ENCODE assay signal across 32 cellular contexts in the genomic region with DNA sequence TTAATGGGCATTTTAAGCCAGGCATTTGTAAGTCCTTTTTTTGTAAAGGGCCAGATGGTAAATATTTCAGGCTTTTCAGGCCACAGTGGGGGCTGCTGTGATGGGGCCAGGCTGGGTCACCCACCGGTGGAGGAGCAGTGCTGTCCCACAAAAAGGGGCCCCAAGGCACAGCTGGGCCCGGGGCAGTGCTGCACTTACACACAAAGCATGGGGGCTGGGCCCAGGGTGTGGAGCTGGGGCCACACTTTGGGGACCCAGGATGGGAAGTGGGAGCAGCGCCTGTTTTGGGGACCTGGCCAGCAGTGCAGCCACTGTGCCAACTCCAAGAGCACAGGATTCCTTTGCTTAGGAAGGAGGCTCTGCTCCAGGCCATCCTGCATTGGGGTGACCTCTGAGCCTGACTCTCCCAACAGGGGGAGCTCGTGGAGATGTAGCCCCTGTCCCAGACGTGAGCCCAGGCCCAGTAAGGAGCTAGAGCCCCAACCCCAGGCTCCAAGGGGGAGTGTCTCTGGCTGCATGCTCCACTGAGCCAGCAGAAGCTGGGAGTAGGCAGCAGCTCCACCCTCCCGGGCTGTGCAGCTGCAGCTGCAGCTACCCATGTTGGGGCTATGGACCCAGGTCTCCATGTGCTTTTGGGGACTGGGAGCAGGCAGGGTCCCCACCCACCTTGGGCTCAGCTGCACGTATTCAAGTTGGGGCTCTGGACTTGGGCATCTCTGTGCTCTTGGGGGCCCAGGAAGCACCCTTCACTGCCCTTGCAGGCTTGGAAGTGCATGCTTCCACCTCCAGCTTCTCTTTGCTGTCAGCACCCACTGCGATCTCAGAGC.
DNase-seq lines count a peak whose midpoint lies in the region; ATAC-seq and TF ChIP-seq lines count a peak whose summit lies in the region.
"Had no signal": no experiment of that assay in that cellular context is flagged by ENCODE, and none has a peak within 500 bp of the region (broad histone marks: within the 10 kb centered on the region; RNA-seq: fewer than 3 reads in every experiment).

No MANE protein-coding gene starts in this region.

- ATAC-seq in esophagus mucosa (peak; percentile 22), HG02759 (IDR thresholded peaks at IDR 0.05; ENCODE audit: unreplicated experiment) (no peak)
- ATAC-seq: naive thymus-derived CD8-positive, alpha-beta T cell; psoas muscle had no signal

- no peaks in the 10 kb centered on the region for H3F3A ChIP-seq in neural progenitor cell (ENCODE audit: low read depth)

- H3K4me2 ChIP-seq in neural progenitor cell = no peak overlapping the region

- H3K27me3 ChIP-seq in neural progenitor cell = no peaks in the 10 kb centered on the region
- H3K27me3 ChIP-seq: cardiac muscle cell, sigmoid colon, transverse colon had no signal

- H3K27me3 Mint-ChIP-seq in neural progenitor cell (ENCODE audit: insufficient read depth, low read depth) = peaks cover 3% of the 10 kb centered on the region
- H3K27me3 Mint-ChIP-seq: activated naive CD8-positive, alpha-beta T cell treated with anti-CD3 and anti-CD28 coated beads for 36 hours; naive thymus-derived CD8-positive, alpha-beta T cell had no signal

- H3K36me3 Mint-ChIP-seq in neural progenitor cell = peaks cover 1% of the 10 kb centered on the region
- H3K36me3 Mint-ChIP-seq: activated naive CD8-positive, alpha-beta T cell treated with anti-CD3 and anti-CD28 coated beads for 36 hours; naive thymus-derived CD8-positive, alpha-beta T cell had no signal

- H3K9me3 ChIP-seq in neural progenitor cell (ENCODE audit: low read depth) = peaks cover 6% of the 10 kb centered on the region
- H3K9me3 ChIP-seq: psoas muscle had no signal

- H3K27ac ChIP-seq in neural progenitor cell = no peak overlapping the region
- H3K27ac ChIP-seq: cardiac muscle cell, epithelial cell of prostate, psoas muscle, sigmoid colon, transverse colon had no signal

- H2AFZ ChIP-seq in neural progenitor cell (replicated peaks) = no peak overlapping the region

- no peak overlapping the region for H3K4me3 ChIP-seq in neural progenitor cell
- H3K4me3 ChIP-seq: cardiac muscle cell, psoas muscle, sigmoid colon, transverse colon had no signal

- TF ChIP-seq CTCF in GM13976 (IDR thresholded peaks at IDR 0.05; ENCODE audit: borderline replicate concordance, control extremely low read depth, extremely low read depth, insufficient read depth, missing control alignments) (no peak), neural progenitor cell (IDR thresholded peaks at IDR 0.05) (no peak)

- H3K27ac Mint-ChIP-seq in neural progenitor cell = no peak overlapping the region
- H3K27ac Mint-ChIP-seq: activated naive CD8-positive, alpha-beta T cell treated with anti-CD3 and anti-CD28 coated beads for 36 hours; HFFc6; naive thymus-derived CD8-positive, alpha-beta T cell had no signal

- peak; percentile 13 for DNase-seq in GM13976 (ENCODE audit: low spot score)
- peak; percentile 2 for DNase-seq in NAMALWA (ENCODE audit: low spot score)
- peak; percentile 17 for DNase-seq in neural progenitor cell (ENCODE audit: low spot score)
- DNase-seq in NOMO-1 (lab: John Stamatoyannopoulos, UW; ENCODE audit: unreplicated experiment in 2 of 2) = no peak
- no peak for DNase-seq in islet precursor cell
- DNase-seq in AG20443 (ENCODE audit: low spot score) = no peak
- DNase-seq: activated CD4-positive, alpha-beta T cell treated with anti-CD3 and anti-CD28 coated beads for 4 hours; activated effector memory CD4-positive, alpha-beta T cell treated with Interleukin-2 at 50 U/mL for 16 hours; activated naive CD8-positive, alpha-beta T cell treated with anti-CD3 and anti-CD28 coated beads for 36 hours; COR-L47; DMS79 treated with DMSO at 0.1 percent for 48 hours; effector CD4-positive, alpha-beta T cell; GDM1; glutamatergic neuron; HFFc6; midbrain; naive thymus-derived CD8-positive, alpha-beta T cell; NCI-H1092 treated with DMSO at 0.1 percent for 48 hours; NCI-H1694 treated with DMSO at 0.1 percent for 48 hours; NCI-H2171; NCI-H510A treated with DMSO at 0.1 percent for 48 hours; psoas muscle; SIG-M5; sigmoid colon; stimulated activated CD4-positive, alpha-beta T cell treated with anti-CD3 and anti-CD28 coated beads, Interleukin-12 subunit alpha, Interleukin-12 subunit beta, amount 100 ng/mL, for 4 hours; stimulated activated CD4-positive, alpha-beta T cell treated with anti-CD3 and anti-CD28 coated beads, Interleukin-2, amount 100 ng/mL, for 48 hours; SW 1271; transverse colon had no signal

- H3K4me3 Mint-ChIP-seq in neural progenitor cell = no peak overlapping the region
- H3K4me3 Mint-ChIP-seq: activated naive CD8-positive, alpha-beta T cell treated with anti-CD3 and anti-CD28 coated beads for 36 hours; HFFc6; naive thymus-derived CD8-positive, alpha-beta T cell had no signal

- in situ Hi-C loops in GM13976 (cut with MboI; ENCODE audit: low sequenced_read_pairs, unreplicated experiment) = no loop called here

- H3K9ac ChIP-seq in neural progenitor cell = no peak overlapping the region

- H3K79me2 ChIP-seq in neural progenitor cell (ENCODE audit: low read depth) = no peaks in the 10 kb centered on the region

- H3K36me3 ChIP-seq in neural progenitor cell = no peaks in the 10 kb centered on the region
- H3K36me3 ChIP-seq: cardiac muscle cell, sigmoid colon, transverse colon had no signal

- no peaks in the 10 kb centered on the region for H3K4me1 ChIP-seq in neural progenitor cell
- H3K4me1 ChIP-seq: psoas muscle, sigmoid colon, transverse colon had no signal

- H4K20me1 ChIP-seq in neural progenitor cell (ENCODE audit: low read depth) = no peaks in the 10 kb centered on the region

- H3K4me1 Mint-ChIP-seq in neural progenitor cell = peaks cover 9% of the 10 kb centered on the region
- H3K4me1 Mint-ChIP-seq: activated naive CD8-positive, alpha-beta T cell treated with anti-CD3 and anti-CD28 coated beads for 36 hours; naive thymus-derived CD8-positive, alpha-beta T cell had no signal

- H3K9me3 Mint-ChIP-seq in neural progenitor cell = peaks cover 13% of the 10 kb centered on the region

Comparison
In these comparisons a context has a peak if more than half of its experiments do, and no peak if none do; other contexts are left out.
1. DNase-seq: peak in GM13976 (single experiment), NAMALWA (single experiment) and neural progenitor cell (single experiment); none in NOMO-1 (0 of 2), islet precursor cell (single experiment) and AG20443 (single experiment).